ENCODE assay signal across 27 cellular contexts in the genomic region with DNA sequence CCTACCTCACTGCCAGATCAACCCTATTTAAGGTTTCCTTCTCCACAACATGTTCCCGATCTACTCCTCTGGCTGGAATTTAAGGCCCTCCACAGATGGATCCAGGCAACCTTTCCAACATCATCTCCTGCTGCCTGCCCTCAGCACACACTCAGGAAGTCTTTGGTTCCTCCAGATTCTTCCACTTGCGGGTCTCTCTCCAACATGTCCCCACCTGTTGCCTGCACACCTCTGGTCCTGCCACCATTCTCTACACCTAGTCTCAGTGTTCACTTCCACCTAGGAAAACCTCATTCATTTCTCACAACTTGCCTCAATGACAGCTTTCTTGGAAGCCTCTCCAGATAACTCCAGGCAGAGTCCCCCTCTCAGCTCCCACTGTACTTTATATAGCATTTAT.
"Had no signal": no experiment of that assay in that cellular context is flagged by ENCODE, and none has a peak within 500 bp of the region (broad histone marks: within the 10 kb centered on the region; RNA-seq: fewer than 3 reads in every experiment).

No MANE protein-coding gene starts in this region.

- H3K27me3 ChIP-seq: adrenal gland had no signal

- H3K27ac ChIP-seq: adrenal gland, breast epithelium, VCaP had no signal

- H3K4me1 ChIP-seq: adrenal gland, breast epithelium had no signal

- H3K4me3 Mint-ChIP-seq: activated CD8-positive, alpha-beta memory T cell treated with anti-CD3 and anti-CD28 coated beads, Interleukin-2, amount 10 ng/mL, durations not matched to agents 7 days and 5 days; activated CD8-positive, alpha-beta T cell treated with anti-CD3 and anti-CD28 coated beads, Interleukin-2, amount 10 ng/mL, durations not matched to agents 7 days and 5 days; activated naive CD8-positive, alpha-beta T cell treated with anti-CD3 and anti-CD28 coated beads, Interleukin-2, amount 10 ng/mL, durations not matched to agents 7 days and 5 days; activated T-cell treated with anti-CD3 and anti-CD28 coated beads, Interleukin-2, amount 50 U/mL, for 4 hours; activated T-helper 17 cell treated with anti-CD3 and anti-CD28 coated beads, Interleukin-2, amount 50 U/mL, for 72 hours had no signal

- H3K36me3 ChIP-seq: adrenal gland, breast epithelium had no signal

- H3K36me3 Mint-ChIP-seq: activated CD8-positive, alpha-beta memory T cell treated with anti-CD3 and anti-CD28 coated beads, Interleukin-2, amount 10 ng/mL, durations not matched to agents 7 days and 5 days; activated naive CD8-positive, alpha-beta T cell treated with anti-CD3 and anti-CD28 coated beads, Interleukin-2, amount 10 ng/mL, durations not matched to agents 7 days and 5 days had no signal

- DNase-seq: activated CD4-positive, alpha-beta T cell treated with anti-CD3 and anti-CD28 coated beads for 4 hours; activated CD8-positive, alpha-beta memory T cell treated with anti-CD3 and anti-CD28 coated beads, Interleukin-2, amount 10 ng/mL, durations not matched to agents 7 days and 5 days; activated CD8-positive, alpha-beta T cell treated with anti-CD3 and anti-CD28 coated beads, Interleukin-2, amount 10 ng/mL, durations not matched to agents 7 days and 5 days; activated gamma-delta T cell; activated naive CD4-positive, alpha-beta T cell treated with anti-CD3 and anti-CD28 coated beads, Interleukin-2, amount 50 U/mL, for 16 hours; activated naive CD8-positive, alpha-beta T cell treated with anti-CD3 and anti-CD28 coated beads, Interleukin-2, amount 10 ng/mL, durations not matched to agents 7 days and 5 days; activated T-cell treated with anti-CD3 and anti-CD28 coated beads, Interleukin-2, amount 50 U/mL, for 4 hours; adrenal gland; aorta; central memory CD4-positive, alpha-beta T cell; KG1; NCI-H1092; NCI-H1417; NCI-H1930; NCI-H2107; NCI-H2171 treated with DMSO at 0.1 percent for 48 hours; NCI-H345; NCI-H510A; NCI-H526 treated with DMSO at 0.1 percent for 48 hours; NCI-H82; SIG-M5; T-helper 2 cell; T1000 had no signal

- H3K27ac Mint-ChIP-seq: activated CD8-positive, alpha-beta memory T cell treated with anti-CD3 and anti-CD28 coated beads, Interleukin-2, amount 10 ng/mL, durations not matched to agents 7 days and 5 days; activated CD8-positive, alpha-beta T cell treated with anti-CD3 and anti-CD28 coated beads, Interleukin-2, amount 10 ng/mL, durations not matched to agents 7 days and 5 days; activated naive CD8-positive, alpha-beta T cell treated with anti-CD3 and anti-CD28 coated beads, Interleukin-2, amount 10 ng/mL, durations not matched to agents 7 days and 5 days; activated T-helper 17 cell treated with anti-CD3 and anti-CD28 coated beads, Interleukin-2, amount 50 U/mL, for 72 hours had no signal

- H3K27me3 Mint-ChIP-seq: activated T-helper 17 cell treated with anti-CD3 and anti-CD28 coated beads, Interleukin-2, amount 50 U/mL, for 72 hours had no signal

- H3K9me3 Mint-ChIP-seq: activated naive CD8-positive, alpha-beta T cell treated with anti-CD3 and anti-CD28 coated beads, Interleukin-2, amount 10 ng/mL, durations not matched to agents 7 days and 5 days; activated T-cell treated with anti-CD3 and anti-CD28 coated beads, Interleukin-2, amount 50 U/mL, for 4 hours; activated T-helper 17 cell treated with anti-CD3 and anti-CD28 coated beads, Interleukin-2, amount 50 U/mL, for 72 hours had no signal

- ATAC-seq: activated CD8-positive, alpha-beta memory T cell treated with anti-CD3 and anti-CD28 coated beads, Interleukin-2, amount 10 ng/mL, durations not matched to agents 7 days and 5 days; activated CD8-positive, alpha-beta T cell treated with anti-CD3 and anti-CD28 coated beads, Interleukin-2, amount 10 ng/mL, durations not matched to agents 7 days and 5 days; activated T-cell treated with anti-CD3 and anti-CD28 coated beads, Interleukin-2, amount 50 U/mL, for 4 hours; activated T-helper 17 cell treated with anti-CD3 and anti-CD28 coated beads, Interleukin-2, amount 50 U/mL, for 72 hours had no signal

- H3K9me3 ChIP-seq: adrenal gland, breast epithelium had no signal

- H3K4me3 ChIP-seq: adrenal gland, breast epithelium had no signal

- H3K4me1 Mint-ChIP-seq: activated naive CD8-positive, alpha-beta T cell treated with anti-CD3 and anti-CD28 coated beads, Interleukin-2, amount 10 ng/mL, durations not matched to agents 7 days and 5 days; activated T-helper 17 cell treated with anti-CD3 and anti-CD28 coated beads, Interleukin-2, amount 50 U/mL, for 72 hours had no signal

- FAIRE-seq: TTC549 had no signal
